Comparison of ENCODE assay signal across 25 cellular contexts in genomic region chr15:67062365-67062985, GRCh38. TPM values are rescaled to one million over a fixed set of nuclear protein-coding genes. Genes with fewer than 3 reads are reported as not detected.
DNase-seq lines count a peak whose midpoint lies in the region; ATAC-seq and TF ChIP-seq lines count a peak whose summit lies in the region.
"Had no signal": no experiment of that assay in that cellular context is flagged by ENCODE, and none has a peak within 500 bp of the region (broad histone marks: within the 10 kb centered on the region; RNA-seq: fewer than 3 reads in every experiment).

No MANE protein-coding gene starts in this region.

- H3K9me3 ChIP-seq in CD4-positive, CD25-positive, alpha-beta regulatory T cell (ENCODE audit: control insufficient read depth in 2 of 2, low read length in 2 of 2) = no peaks in the 10 kb centered on the region
- H3K9me3 ChIP-seq in mesenchymal stem cell (ENCODE audit: control insufficient read depth, low read length) = no peaks in the 10 kb centered on the region
- H3K9me3 ChIP-seq: BLaER1 treated with 17β-estradiol and CSF1 and Interleukin-3, amounts not matched to agents 10 nM and 100 nM; heart left ventricle; spleen had no signal

- no peak overlapping the region for H3K9ac ChIP-seq in mesenchymal stem cell (ENCODE audit: low read length)
- H3K9ac ChIP-seq: KMS-11 had no signal

- ATAC-seq in CD4-positive, CD25-positive, alpha-beta regulatory T cell (ENCODE audit: low read depth in 2 of 2) = no peak
- ATAC-seq in HG03460 (IDR thresholded peaks at IDR 0.05; ENCODE audit: unreplicated experiment) = no peak
- ATAC-seq: heart left ventricle had no signal

- WGBS in mesenchymal stem cell = 87% methylated on average over 3 of the region's 3 CpGs

- H2BK15ac ChIP-seq in mesenchymal stem cell (ENCODE audit: low read depth, poor library complexity, severe bottlenecking) = no peak overlapping the region

- H3K18ac ChIP-seq in mesenchymal stem cell (ENCODE audit: low read depth in 1 of 2, low read length in 2 of 2) = no peak overlapping the region

- H3K4me3 Mint-ChIP-seq in CD4-positive, CD25-positive, alpha-beta regulatory T cell = peak overlapping the region in 2 of 4 donors; percentile 29 to 86
- H3K4me3 Mint-ChIP-seq in IgD-negative memory B cell (peak overlapping the region in 1 of 4 donors; percentile 87), nephron (peak overlapping the region in 2 of 3 experiments; percentile 34 to 36), nephron progenitor cell (no peak overlapping the region)
- H3K4me3 Mint-ChIP-seq: activated B cell treated with CpG ODN at 0.5 μM for 24 hours; activated CD4-positive, alpha-beta memory T cell treated with anti-CD3 and anti-CD28 coated beads, Interleukin-2, amount 10 ng/mL, durations not matched to agents 7 days and 5 days had no signal

- H2AK5ac ChIP-seq in mesenchymal stem cell (ENCODE audit: low read length, severe bottlenecking) = no peak overlapping the region

- peak overlapping the region in 2 of 3 donors; percentile 50 to 57 for H3K27ac Mint-ChIP-seq in CD4-positive, CD25-positive, alpha-beta regulatory T cell
- H3K27ac Mint-ChIP-seq in IgD-negative memory B cell = peak overlapping the region in 2 of 3 donors; percentile 69 to 90
- H3K27ac Mint-ChIP-seq in nephron = peak overlapping the region; percentile 55 to 94 (median 93)
- H3K27ac Mint-ChIP-seq in nephron progenitor cell = no peak overlapping the region
- H3K27ac Mint-ChIP-seq: activated CD4-positive, alpha-beta memory T cell treated with anti-CD3 and anti-CD28 coated beads, Interleukin-2, amount 10 ng/mL, durations not matched to agents 7 days and 5 days had no signal

- H3K4ac ChIP-seq in mesenchymal stem cell (ENCODE audit: low read depth in 1 of 2, low read length in 2 of 2) = no peak overlapping the region

- H3K14ac ChIP-seq in mesenchymal stem cell (ENCODE audit: low read length in 2 of 2) = no peak overlapping the region

- H3K27me3 ChIP-seq in CD4-positive, CD25-positive, alpha-beta regulatory T cell (ENCODE audit: control insufficient read depth, insufficient read depth, low read length) = no peaks in the 10 kb centered on the region
- no peaks in the 10 kb centered on the region for H3K27me3 ChIP-seq in mesenchymal stem cell (ENCODE audit: control insufficient read depth in 1 of 2, insufficient read depth in 1 of 2, low read length in 2 of 2)
- H3K27me3 ChIP-seq: BLaER1 treated with 17β-estradiol and CSF1 and Interleukin-3, amounts not matched to agents 10 nM and 100 nM; heart left ventricle; spleen had no signal

- H2BK12ac ChIP-seq in mesenchymal stem cell (ENCODE audit: low read length in 2 of 2) = no peak overlapping the region

- no peak overlapping the region for H4K8ac ChIP-seq in mesenchymal stem cell (ENCODE audit: low read length)

- no peak overlapping the region for H2BK5ac ChIP-seq in mesenchymal stem cell (ENCODE audit: low read depth, low read length, poor library complexity, severe bottlenecking)

- H3K36me3 ChIP-seq in CD4-positive, CD25-positive, alpha-beta regulatory T cell (ENCODE audit: control insufficient read depth, insufficient read depth, low read length) = no peaks in the 10 kb centered on the region
- H3K36me3 ChIP-seq in mesenchymal stem cell (ENCODE audit: control insufficient read depth in 1 of 2, insufficient read depth in 2 of 2, low read depth in 1 of 2, low read length in 2 of 2) = no peaks in the 10 kb centered on the region
- H3K36me3 ChIP-seq: heart left ventricle, spleen had no signal

- peaks cover 5% of the 10 kb centered on the region for H3K79me1 ChIP-seq in mesenchymal stem cell (replicated peaks; ENCODE audit: low read length, poor library complexity, severe bottlenecking)

- H3K9me3 Mint-ChIP-seq in CD4-positive, CD25-positive, alpha-beta regulatory T cell = no peaks in the 10 kb centered on the region
- H3K9me3 Mint-ChIP-seq in IgD-negative memory B cell (no peaks in the 10 kb centered on the region), nephron (no peaks in the 10 kb centered on the region), nephron progenitor cell (no peaks in the 10 kb centered on the region)
- H3K9me3 Mint-ChIP-seq: activated B cell treated with CpG ODN at 0.5 μM for 24 hours; activated CD4-positive, alpha-beta memory T cell treated with anti-CD3 and anti-CD28 coated beads, Interleukin-2, amount 10 ng/mL, durations not matched to agents 7 days and 5 days had no signal

- H3K4me1 ChIP-seq in CD4-positive, CD25-positive, alpha-beta regulatory T cell (ENCODE audit: control insufficient read depth, insufficient read depth, low read length, poor library complexity, severe bottlenecking) = peaks cover 14% of the 10 kb centered on the region
- peaks cover 11% of the 10 kb centered on the region for H3K4me1 ChIP-seq in mesenchymal stem cell (ENCODE audit: control insufficient read depth, insufficient read depth, low read depth, low read length)

- H2AFZ ChIP-seq in mesenchymal stem cell (ENCODE audit: low read depth, low read length) = no peak overlapping the region

- DNase-seq in CD4-positive, CD25-positive, alpha-beta regulatory T cell = no peak
- DNase-seq in epithelial cell of proximal tubule (ENCODE audit: low read depth) (no peak), NCI-H1417 (lab: John Stamatoyannopoulos, UW) (no peak), nephron progenitor cell (no peak), mesenchymal stem cell (no peak)
- DNase-seq: ACHN; activated B cell treated with CpG ODN at 0.5 μM for 24 hours; activated CD4-positive, alpha-beta memory T cell treated with anti-CD3 and anti-CD28 coated beads, Interleukin-2, amount 10 ng/mL, durations not matched to agents 7 days and 5 days; activated gamma-delta T cell; GDM1; H7; heart left ventricle; NCI-H187; NCI-H526; occipital lobe; retina; spleen; stimulated activated CD4-positive, alpha-beta T cell treated with anti-CD3 and anti-CD28 coated beads, Interleukin-4, amount 100 ng/mL, for 1 hour; stimulated activated naive CD4-positive, alpha-beta T cell treated with Interleukin-2 at 50 U/mL for 16 hours; T-helper 9 cell had no signal

- H3K27ac ChIP-seq in CD4-positive, CD25-positive, alpha-beta regulatory T cell (ENCODE audit: insufficient read depth, low read length, poor library complexity, severe bottlenecking) = peak overlapping the region; percentile 23
- H3K27ac ChIP-seq in mesenchymal stem cell (ENCODE audit: low read length, poor library complexity, severe bottlenecking) = no peak overlapping the region
- H3K27ac ChIP-seq: heart left ventricle, KMS-11 had no signal

- TF ChIP-seq CTCF in epithelial cell of proximal tubule (conservative IDR thresholded peaks at IDR 0.05; ENCODE audit: low read depth, low read length) (peak; percentile 2), nephron (IDR thresholded peaks at IDR 0.05; ENCODE audit: unreplicated experiment in 3 of 3) (no peak), nephron progenitor cell (IDR thresholded peaks at IDR 0.05) (no peak)

- H4K91ac ChIP-seq in mesenchymal stem cell (ENCODE audit: low read length) = no peak overlapping the region

- no peak overlapping the region for H3K23ac ChIP-seq in mesenchymal stem cell (ENCODE audit: low read length in 2 of 2)

- no peak overlapping the region for H3K4me3 ChIP-seq in CD4-positive, CD25-positive, alpha-beta regulatory T cell (ENCODE audit: low read depth, low read length)
- no peak overlapping the region for H3K4me3 ChIP-seq in epithelial cell of proximal tubule (ENCODE audit: low read depth, low read length)
- no peak overlapping the region for H3K4me3 ChIP-seq in mesenchymal stem cell (ENCODE audit: insufficient read depth in 1 of 2, low read depth in 1 of 2, low read length in 2 of 2)
- H3K4me3 ChIP-seq: BLaER1 treated with 17β-estradiol and CSF1 and Interleukin-3, amounts not matched to agents 10 nM and 100 nM; heart left ventricle; spleen had no signal

- no peak overlapping the region for H3K4me2 ChIP-seq in mesenchymal stem cell (ENCODE audit: low read length, poor library complexity, severe bottlenecking)
- H3K4me2 ChIP-seq: KMS-11 had no signal

- peaks cover 12% of the 10 kb centered on the region for H3K27me3 Mint-ChIP-seq in CD4-positive, CD25-positive, alpha-beta regulatory T cell
- H3K27me3 Mint-ChIP-seq in IgD-negative memory B cell = no peaks in the 10 kb centered on the region
- H3K27me3 Mint-ChIP-seq in nephron (ENCODE audit: low read depth) = peaks cover 13% of the 10 kb centered on the region
- peaks cover 18% of the 10 kb centered on the region for H3K27me3 Mint-ChIP-seq in nephron progenitor cell (ENCODE audit: low read depth, poor library complexity)
- H3K27me3 Mint-ChIP-seq: activated B cell treated with CpG ODN at 0.5 μM for 24 hours had no signal

- H2BK120ac ChIP-seq in mesenchymal stem cell (ENCODE audit: low read depth, low read length) = no peak overlapping the region

- H3K4me1 Mint-ChIP-seq in CD4-positive, CD25-positive, alpha-beta regulatory T cell = peaks cover 0 to 29% (median 20%) of the 10 kb centered on the region in 4 donors
- peaks cover 15 to 16% (median 16%) of the 10 kb centered on the region in 3 donors for H3K4me1 Mint-ChIP-seq in IgD-negative memory B cell
- peaks cover 42% of the 10 kb centered on the region for H3K4me1 Mint-ChIP-seq in nephron
- peaks cover 37% of the 10 kb centered on the region for H3K4me1 Mint-ChIP-seq in nephron progenitor cell

- H3K36me3 Mint-ChIP-seq in CD4-positive, CD25-positive, alpha-beta regulatory T cell = no peaks in the 10 kb centered on the region
- H3K36me3 Mint-ChIP-seq in IgD-negative memory B cell (no peaks in the 10 kb centered on the region), nephron (ENCODE audit: low read depth) (no peaks in the 10 kb centered on the region), nephron progenitor cell (ENCODE audit: low read depth) (no peaks in the 10 kb centered on the region)

RNA-seq across cellular contexts. Expression of gene SMAD3, which starts 2.9 kb away (rescaled TPM):
- 76.6 TPM for total RNA-seq in CD4-positive, CD25-positive, alpha-beta regulatory T cell
- 10 to 100 TPM; 12.0 to 17.0 (median 14.5) TPM for polyA plus RNA-seq in CD4-positive, CD25-positive, alpha-beta regulatory T cell
- polyA plus RNA-seq in IgD-negative memory B cell = 32.4 TPM
- 58.2 and 97.4 TPM in 2 replicates for total RNA-seq in epithelial cell of proximal tubule
- polyA plus RNA-seq in mesenchymal stem cell (2013, experiment 1 of 2) = 126 TPM
- 125 TPM for polyA plus RNA-seq in mesenchymal stem cell (2013, experiment 2 of 2)
